Comparison of ENCODE assay signal across 19 cellular contexts in the genomic region with DNA sequence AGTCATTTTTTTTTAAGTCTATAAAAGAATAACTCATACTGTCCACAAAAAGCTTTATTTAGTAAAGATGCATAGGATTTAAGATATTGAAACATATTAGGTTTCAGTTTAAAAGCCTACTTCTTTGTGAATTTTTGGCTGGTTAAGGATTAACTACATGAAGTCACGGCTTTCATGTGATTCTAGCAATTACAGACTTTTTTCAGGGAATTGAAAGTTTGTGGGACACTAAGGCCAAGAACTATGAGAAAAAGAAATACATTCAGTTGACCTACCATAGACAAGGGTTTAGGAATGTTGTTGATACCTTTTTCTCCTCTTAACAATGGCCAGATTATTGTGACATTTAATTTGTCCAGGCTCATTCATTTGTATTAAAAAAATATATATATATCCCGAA.
"Had no signal": no experiment of that assay in that cellular context is flagged by ENCODE, and none has a peak within 500 bp of the region (broad histone marks: within the 10 kb centered on the region; RNA-seq: fewer than 3 reads in every experiment).

No MANE protein-coding gene starts in this region.

- H3K27ac ChIP-seq: colonic mucosa, esophagus squamous epithelium, neutrophil, parathyroid adenoma, prostate gland, skin epidermis, spleen, upper lobe of right lung, uterus had no signal

- H3K9ac ChIP-seq: parathyroid adenoma had no signal

- H3K79me2 ChIP-seq: parathyroid adenoma had no signal

- H3K27me3 ChIP-seq: colonic mucosa, esophagus squamous epithelium, neutrophil, spleen, transverse colon, upper lobe of right lung, uterus had no signal

- H3K36me3 Mint-ChIP-seq: natural killer cell; stimulated activated memory B cell treated with anti-CD40 and anti-IgM and Interleukin-4, amounts not matched to agents 10 μg/mL and 1 μg/mL and 100 μg/mL, for 72 hours had no signal

- H3K4me1 Mint-ChIP-seq: natural killer cell; stimulated activated memory B cell treated with anti-CD40 and anti-IgM and Interleukin-4, amounts not matched to agents 10 μg/mL and 1 μg/mL and 100 μg/mL, for 72 hours had no signal

- H3K4me3 ChIP-seq: colonic mucosa, esophagus squamous epithelium, prostate gland, skin epidermis, spleen, transverse colon, upper lobe of right lung, uterus had no signal

- H3K36me3 ChIP-seq: colonic mucosa, neutrophil, prostate gland, transverse colon, upper lobe of right lung, uterus had no signal

- H2AFZ ChIP-seq: parathyroid adenoma had no signal

- DNase-seq: central memory CD4-positive, alpha-beta T cell; colonic mucosa; effector memory CD4-positive, alpha-beta T cell; esophagus squamous epithelium; natural killer cell; right cardiac atrium; spleen; stimulated activated CD4-positive, alpha-beta T cell treated with anti-CD3 and anti-CD28 coated beads, Interleukin-4, amount 100 ng/mL, for 4 hours; stimulated activated naive CD8-positive, alpha-beta T cell treated with anti-CD3 and anti-CD28 coated beads, Interleukin-15, Interleukin-2, amounts not matched to agents 100 U/mL and 50 U/mL, for 24 hours; transverse colon; upper lobe of right lung; uterus had no signal

- H3K27ac Mint-ChIP-seq: dendritic cell treated with granulocyte-macrophage colony-stimulating factor and Interleukin-4, amounts not matched to agents 40 ng/mL and 50 ng/mL, for 4 days; natural killer cell; stimulated activated memory B cell treated with anti-CD40 and anti-IgM and Interleukin-4, amounts not matched to agents 10 μg/mL and 1 μg/mL and 100 μg/mL, for 72 hours had no signal

- H3K9me3 Mint-ChIP-seq: dendritic cell treated with granulocyte-macrophage colony-stimulating factor and Interleukin-4, amounts not matched to agents 40 ng/mL and 50 ng/mL, for 4 days; natural killer cell; neural crest cell; stimulated activated memory B cell treated with anti-CD40 and anti-IgM and Interleukin-4, amounts not matched to agents 10 μg/mL and 1 μg/mL and 100 μg/mL, for 72 hours had no signal

- H3K27me3 Mint-ChIP-seq: dendritic cell treated with granulocyte-macrophage colony-stimulating factor and Interleukin-4, amounts not matched to agents 40 ng/mL and 50 ng/mL, for 4 days; stimulated activated memory B cell treated with anti-CD40 and anti-IgM and Interleukin-4, amounts not matched to agents 10 μg/mL and 1 μg/mL and 100 μg/mL, for 72 hours had no signal

- ATAC-seq: natural killer cell; right cardiac atrium; stimulated activated memory B cell treated with anti-CD40 and anti-IgM and Interleukin-4, amounts not matched to agents 10 μg/mL and 1 μg/mL and 100 μg/mL, for 72 hours; stimulated activated naive CD8-positive, alpha-beta T cell treated with anti-CD3 and anti-CD28 coated beads, Interleukin-15, Interleukin-2, amounts not matched to agents 100 U/mL and 50 U/mL, for 24 hours; upper lobe of right lung had no signal

- H3K4me1 ChIP-seq: colonic mucosa, parathyroid adenoma, prostate gland, upper lobe of right lung had no signal

- H3K9me3 ChIP-seq: colonic mucosa, esophagus squamous epithelium, neutrophil, prostate gland, spleen, transverse colon, upper lobe of right lung, uterus had no signal

- H3K4me3 Mint-ChIP-seq: dendritic cell treated with granulocyte-macrophage colony-stimulating factor and Interleukin-4, amounts not matched to agents 40 ng/mL and 50 ng/mL, for 4 days; natural killer cell; neural crest cell; stimulated activated memory B cell treated with anti-CD40 and anti-IgM and Interleukin-4, amounts not matched to agents 10 μg/mL and 1 μg/mL and 100 μg/mL, for 72 hours had no signal
